ENCODE assay signal across 9 cellular contexts in genomic region chr20:2093200-2093781, GRCh38. TPM values are rescaled to one million over a fixed set of nuclear protein-coding genes. Genes with fewer than 3 reads are reported as not detected.
DNase-seq lines count a peak whose midpoint lies in the region; ATAC-seq, FAIRE-seq and TF ChIP-seq lines count a peak whose summit lies in the region.
"Had no signal": no experiment of that assay in that cellular context is flagged by ENCODE, and none has a peak within 500 bp of the region (broad histone marks: within the 10 kb centered on the region; RNA-seq: fewer than 3 reads in every experiment).

No MANE protein-coding gene starts in this region.

- H3K9me3 ChIP-seq in K562 (replicated peaks; ENCODE audit: control insufficient read depth, insufficient read depth, low read depth, low read length) (no peaks in the 10 kb centered on the region), neural progenitor cell (ENCODE audit: low read depth) (no peaks in the 10 kb centered on the region)

- H3K4me3 ChIP-seq in K562 = no peak overlapping the region
- H3K4me3 ChIP-seq in neural progenitor cell = no peak overlapping the region

- H2AFZ ChIP-seq in K562 (ENCODE audit: low read depth, low read length) = no peak overlapping the region
- H2AFZ ChIP-seq in neural progenitor cell (replicated peaks) = no peak overlapping the region

- H3K36me3 ChIP-seq in K562 (ENCODE audit: control insufficient read depth, insufficient read depth, low read length) (no peaks in the 10 kb centered on the region), neural progenitor cell (no peaks in the 10 kb centered on the region)

- intact Hi-C loops in K562 (cut with micrococcal nuclease) = loop anchor here (5.0 kb wide), 1 partner anchor 86 kb away; no protein-coding TSS in a partner anchor
- intact Hi-C loops in activated T-helper 1 cell treated with anti-CD3 and anti-CD28 coated beads, Interleukin-12 subunit alpha, Interleukin-12 subunit beta, Interleukin-2, Interleukin-4 antibody, amounts not matched to agents 30 ng/mL and 10 ng/mL and 1 ng/mL, durations not matched to agents 14 hours and 24 hours and 36 hours (cut with micrococcal nuclease) = loop anchor here (1.0 to 5.0 kb wide), 3 partner anchors 86 to 328 kb away; no protein-coding TSS in a partner anchor

- H3K9ac ChIP-seq in K562 (ENCODE audit: insufficient read depth in 1 of 2, low read depth in 2 of 2, low read length in 2 of 2) (no peak overlapping the region), neural progenitor cell (no peak overlapping the region)

- no peak for FAIRE-seq in K562 (lab: Jason Lieb, UNC)

- H3K79me2 ChIP-seq in K562 (ENCODE audit: control insufficient read depth, insufficient read depth, low read length) (no peaks in the 10 kb centered on the region), neural progenitor cell (ENCODE audit: low read depth) (no peaks in the 10 kb centered on the region)

- in situ Hi-C loops in K562 (cut with MboI) = no loop called here

- no peak; a peak in 1 of 4 replicates for TF ChIP-seq RAD21 in K562 (CRISPR knock-in tag; conservative IDR thresholded peaks at IDR 0.05 in 1 of 2, IDR thresholded peaks at IDR 0.05 in 1 of 2)

- peaks cover 23% of the 10 kb centered on the region for H3F3A ChIP-seq in neural progenitor cell (ENCODE audit: low read depth)

- H3K4me1 Mint-ChIP-seq in neural progenitor cell = peaks cover 16% of the 10 kb centered on the region
- H3K4me1 Mint-ChIP-seq in activated T-helper 1 cell treated with anti-CD3 and anti-CD28 coated beads, Interleukin-12 subunit alpha, Interleukin-12 subunit beta, Interleukin-2, Interleukin-4 antibody, amounts not matched to agents 30 ng/mL and 10 ng/mL and 1 ng/mL, durations not matched to agents 14 hours and 24 hours and 36 hours (ENCODE audit: low read depth) = peaks cover 5% of the 10 kb centered on the region

- BruUV-seq in K562 (replicated peaks; lab: Mats Ljungman, UMichigan) = no TSS peak

- DNase-seq in NCI-H1436 (lab: John Stamatoyannopoulos, UW) (peak; percentile 14), NCI-H1436 treated with DMSO at 0.1 percent for 48 hours (lab: John Stamatoyannopoulos, UW) (no peak), NAMALWA (ENCODE audit: low spot score) (peak; percentile 47), K562 (ENCODE audit: extremely low read depth in 1 of 4, low spot score in 3 of 4) (peak in 2 of 4 experiments; percentile 12 to 22), neural progenitor cell (ENCODE audit: low spot score) (peak; percentile 64), DMS79 (lab: John Stamatoyannopoulos, UW) (no peak)
- DNase-seq in activated T-helper 1 cell treated with anti-CD3 and anti-CD28 coated beads, Interleukin-12 subunit alpha, Interleukin-12 subunit beta, Interleukin-2, Interleukin-4 antibody, amounts not matched to agents 30 ng/mL and 10 ng/mL and 1 ng/mL, durations not matched to agents 14 hours and 24 hours and 36 hours (ENCODE audit: low spot score) = no peak

- no peaks in the 10 kb centered on the region for H3K9me1 ChIP-seq in K562 (ENCODE audit: control insufficient read depth, insufficient read depth, low read length)

- POLR2A ChIA-PET in K562 (lab: Yijun Ruan, JAX) = interaction anchor here (0.7 to 1.1 kb wide), 2 partner anchors 10 to 26 kb away, joined by 3 to 4 read pairs; no protein-coding TSS in a partner anchor

- H3K4me3 Mint-ChIP-seq in neural progenitor cell = no peak overlapping the region
- H3K4me3 Mint-ChIP-seq in activated T-helper 1 cell treated with anti-CD3 and anti-CD28 coated beads, Interleukin-12 subunit alpha, Interleukin-12 subunit beta, Interleukin-2, Interleukin-4 antibody, amounts not matched to agents 30 ng/mL and 10 ng/mL and 1 ng/mL, durations not matched to agents 14 hours and 24 hours and 36 hours = no peak overlapping the region

- no peaks in the 10 kb centered on the region for H3K9me3 Mint-ChIP-seq in neural progenitor cell
- no peaks in the 10 kb centered on the region for H3K9me3 Mint-ChIP-seq in activated T-helper 1 cell treated with anti-CD3 and anti-CD28 coated beads, Interleukin-12 subunit alpha, Interleukin-12 subunit beta, Interleukin-2, Interleukin-4 antibody, amounts not matched to agents 30 ng/mL and 10 ng/mL and 1 ng/mL, durations not matched to agents 14 hours and 24 hours and 36 hours
- H3K9me3 Mint-ChIP-seq: CD4-positive, CD25-positive, alpha-beta regulatory T cell had no signal

- peaks cover 6% of the 10 kb centered on the region for H3K27me3 Mint-ChIP-seq in neural progenitor cell (ENCODE audit: insufficient read depth, low read depth)
- H3K27me3 Mint-ChIP-seq in activated T-helper 1 cell treated with anti-CD3 and anti-CD28 coated beads, Interleukin-12 subunit alpha, Interleukin-12 subunit beta, Interleukin-2, Interleukin-4 antibody, amounts not matched to agents 30 ng/mL and 10 ng/mL and 1 ng/mL, durations not matched to agents 14 hours and 24 hours and 36 hours (ENCODE audit: insufficient read depth) = peaks cover 32% of the 10 kb centered on the region

- TF ChIP-seq CTCF in K562 (IDR thresholded peaks at IDR 0.05 in 2 of 3, conservative IDR thresholded peaks at IDR 0.05 in 1 of 3; ENCODE audit: insufficient read depth in 2 of 3, low read depth in 1 of 3, low read length in 3 of 3) (peak; percentile 34 to 56 (median 51)), neural progenitor cell (IDR thresholded peaks at IDR 0.05) (peak; percentile 90)

- no peak overlapping the region for H3K27ac Mint-ChIP-seq in neural progenitor cell
- H3K27ac Mint-ChIP-seq in activated T-helper 1 cell treated with anti-CD3 and anti-CD28 coated beads, Interleukin-12 subunit alpha, Interleukin-12 subunit beta, Interleukin-2, Interleukin-4 antibody, amounts not matched to agents 30 ng/mL and 10 ng/mL and 1 ng/mL, durations not matched to agents 14 hours and 24 hours and 36 hours = no peak overlapping the region
- H3K27ac Mint-ChIP-seq: CD4-positive, CD25-positive, alpha-beta regulatory T cell had no signal

- 3% methylated on average over 4 of the region's 4 CpGs for WGBS in K562 (ENCODE audit: insufficient coverage, low coverage, missing lambda C conversion rate)

- no peaks in the 10 kb centered on the region for H4K20me1 ChIP-seq in K562 (replicated peaks; ENCODE audit: control insufficient read depth, insufficient read depth, low read length)
- H4K20me1 ChIP-seq in neural progenitor cell (ENCODE audit: low read depth) = no peaks in the 10 kb centered on the region

- H3K4me2 ChIP-seq in K562 (ENCODE audit: insufficient read depth, low read length) (no peak overlapping the region), neural progenitor cell (no peak overlapping the region)

- TF ChIP-seq POLR2A in K562 (conservative IDR thresholded peaks at IDR 0.05) = no peak

- H3K27me3 ChIP-seq in K562 (ENCODE audit: control insufficient read depth in 2 of 2, insufficient read depth in 2 of 2, low read length in 2 of 2) = peaks cover 2 to 4% of the 10 kb centered on the region in 2 experiments; a peak in 1 of 5 replicates
- no peaks in the 10 kb centered on the region for H3K27me3 ChIP-seq in neural progenitor cell

- CTCF ChIA-PET in K562 (lab: Yijun Ruan, JAX; ENCODE audit: low intra/inter-chr PET ratio) = no interaction called here

- no peak for TF ChIP-seq EP300 in K562 (IDR thresholded peaks at IDR 0.05; ENCODE audit: low read length)

- H3K27ac ChIP-seq in K562 (ENCODE audit: extremely low read depth, low read depth, low read length) = no peak overlapping the region
- no peak overlapping the region for H3K27ac ChIP-seq in neural progenitor cell

- no peaks in the 10 kb centered on the region for H3K36me3 Mint-ChIP-seq in neural progenitor cell
- H3K36me3 Mint-ChIP-seq in activated T-helper 1 cell treated with anti-CD3 and anti-CD28 coated beads, Interleukin-12 subunit alpha, Interleukin-12 subunit beta, Interleukin-2, Interleukin-4 antibody, amounts not matched to agents 30 ng/mL and 10 ng/mL and 1 ng/mL, durations not matched to agents 14 hours and 24 hours and 36 hours (ENCODE audit: low read depth) = no peaks in the 10 kb centered on the region
- H3K36me3 Mint-ChIP-seq: CD4-positive, CD25-positive, alpha-beta regulatory T cell had no signal

- H3K4me1 ChIP-seq in K562 (replicated peaks in 1 of 2; ENCODE audit: control insufficient read depth in 2 of 2, insufficient read depth in 2 of 2, low read length in 2 of 2) = no peaks in the 10 kb centered on the region
- H3K4me1 ChIP-seq in neural progenitor cell = peaks cover 13% of the 10 kb centered on the region

- ATAC-seq in K562 (no peak), GM21717 (IDR thresholded peaks at IDR 0.05; ENCODE audit: unreplicated experiment) (no peak)

TF ChIP-seq in K562, 482 proteins besides CTCF, POLR2A, EP300 and RAD21:
- TF ChIP-seq MCM3 (IDR thresholded peaks at IDR 0.05) (no peak), MCM2 (IDR thresholded peaks at IDR 0.05; ENCODE audit: low read depth) (no peak), SAFB2 (IDR thresholded peaks at IDR 0.05; ENCODE audit: borderline replicate concordance, low read depth, low read length, severe bottlenecking) (no peak)

RNA-seq across cellular contexts. Expression of gene STK35, which starts 8.3 kb away (rescaled TPM):
- total RNA-seq in K562 (2011; cell fraction: chromatin; rRNA removed; ENCODE audit: low replicate concordance) = 12.3 and 22.4 TPM in 2 replicates
- 13.3 and 14.3 TPM in 2 replicates for total RNA-seq in K562 (2011; cell fraction: nucleolus; rRNA removed)
- 10.6 and 12.2 TPM in 2 replicates for total RNA-seq in K562 (2011; cell fraction: nucleoplasm; rRNA removed)
- total RNA-seq in K562 (2014; rRNA removed) = 5.4 and 5.8 TPM in 2 replicates
- total RNA-seq in K562 (2014; rRNA removed; fragmentation: Illumina TruSeq; extraction: Trizol) = 5.5 and 6.3 TPM in 2 replicates
- total RNA-seq in K562 (2015; rRNA removed; fragmentation: Illumina TruSeq; extraction: Trizol) = 6.8 and 7.6 TPM in 2 replicates
- 10.5 and 11.0 TPM in 2 replicates for total RNA-seq in K562 (2021)
- 5.2 and 10.7 TPM in 2 replicates for polyA plus RNA-seq in K562 (2011; rRNA removed)
- polyA plus RNA-seq in K562 (2011; cell fraction: cytosol; rRNA removed) = 8.4 and 12.9 TPM in 2 replicates
- 12.4 and 15.5 TPM in 2 replicates for polyA plus RNA-seq in K562 (2011; cell fraction: nucleus; rRNA removed)
- polyA plus RNA-seq in K562 (2012) = 4.0 and 4.2 TPM in 2 replicates
- 7.0 and 7.4 TPM in 2 replicates for polyA plus RNA-seq in K562 (2014; fragmentation: Illumina TruSeq; extraction: Trizol)
- polyA plus RNA-seq in K562 (2014; fragmentation: Nextera tagmentation; extraction: Ambion mirVana) = 1 to 10 TPM; 1.0 to 2.2 TPM
- 6.8 and 7.4 TPM in 2 replicates for polyA plus RNA-seq in K562 (2014; rRNA removed)
- polyA minus RNA-seq in K562 (2011; rRNA and poly(A)+ RNA removed) = 7.7 and 10.3 TPM in 2 replicates
- polyA minus RNA-seq in K562 (2011; cell fraction: cytosol; rRNA and poly(A)+ RNA removed) = 7.2 and 9.1 TPM in 2 replicates
- polyA minus RNA-seq in K562 (2011; cell fraction: nucleus; rRNA and poly(A)+ RNA removed) = 5.9 and 11.3 TPM in 2 replicates
- total RNA-seq in neural progenitor cell (ENCODE audit: low replicate concordance) = 21.8 and 41.0 TPM in 2 replicates
- 20.7 and 21.3 TPM in 2 replicates for total RNA-seq in activated T-helper 1 cell treated with anti-CD3 and anti-CD28 coated beads, Interleukin-12 subunit alpha, Interleukin-12 subunit beta, Interleukin-2, Interleukin-4 antibody, amounts not matched to agents 30 ng/mL and 10 ng/mL and 1 ng/mL, durations not matched to agents 14 hours and 24 hours and 36 hours

Comparison
In these comparisons a context has a peak if more than half of its experiments do, and no peak if none do; other contexts are left out.
1. DNase-seq: peak in NCI-H1436 (single experiment), NAMALWA (single experiment) and neural progenitor cell (single experiment); none in NCI-H1436 treated with DMSO at 0.1 percent for 48 hours (single experiment), DMS79 (single experiment) and activated T-helper 1 cell treated with anti-CD3 and anti-CD28 coated beads, Interleukin-12 subunit alpha, Interleukin-12 subunit beta, Interleukin-2, Interleukin-4 antibody, amounts not matched to agents 30 ng/mL and 10 ng/mL and 1 ng/mL, durations not matched to agents 14 hours and 24 hours and 36 hours (single experiment).